Comparison of ENCODE assay signal across 11 cellular contexts in the genomic region with DNA sequence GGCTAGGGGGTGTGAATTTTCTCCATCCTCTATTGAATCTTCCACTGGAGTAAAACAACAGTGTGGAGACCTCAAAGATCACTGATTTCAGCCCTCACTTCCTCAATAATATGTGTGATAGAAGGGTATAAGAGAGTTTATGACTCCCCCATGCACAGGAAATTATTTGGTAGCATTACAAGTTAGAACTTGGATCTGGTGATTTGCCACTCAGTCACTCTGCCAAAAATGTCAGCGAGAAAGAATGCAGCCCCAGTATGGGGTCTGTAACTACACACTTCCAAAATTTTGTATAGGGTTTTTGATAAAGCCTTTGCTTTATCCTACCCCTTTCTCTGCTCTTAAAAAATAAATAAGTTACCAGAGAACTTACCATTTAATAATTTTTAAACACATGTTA.
"Had no signal": no experiment of that assay in that cellular context is flagged by ENCODE, and none has a peak within 500 bp of the region (broad histone marks: within the 10 kb centered on the region; RNA-seq: fewer than 3 reads in every experiment).

No MANE protein-coding gene starts in this region.

- H3K4me3 Mint-ChIP-seq: activated T-helper 1 cell treated with anti-CD3 and anti-CD28 coated beads, Interleukin-12 subunit alpha, Interleukin-12 subunit beta, Interleukin-2, Interleukin-4 antibody, amounts not matched to agents 30 ng/mL and 10 ng/mL and 1 ng/mL, durations not matched to agents 14 hours and 24 hours and 36 hours; dendritic cell treated with granulocyte-macrophage colony-stimulating factor and Interleukin-4, amounts not matched to agents 40 ng/mL and 50 ng/mL, for 4 days; mesothelial cell of epicardium; stimulated activated memory B cell treated with anti-CD40 and anti-IgM and Interleukin-4, amounts not matched to agents 10 μg/mL and 1 μg/mL and 100 μg/mL, for 72 hours had no signal

- H3K27ac ChIP-seq: parathyroid adenoma, tibial nerve, vagina had no signal

- H3K9me3 Mint-ChIP-seq: activated T-helper 1 cell treated with anti-CD3 and anti-CD28 coated beads, Interleukin-12 subunit alpha, Interleukin-12 subunit beta, Interleukin-2, Interleukin-4 antibody, amounts not matched to agents 30 ng/mL and 10 ng/mL and 1 ng/mL, durations not matched to agents 14 hours and 24 hours and 36 hours; dendritic cell treated with granulocyte-macrophage colony-stimulating factor and Interleukin-4, amounts not matched to agents 40 ng/mL and 50 ng/mL, for 4 days; stimulated activated memory B cell treated with anti-CD40 and anti-IgM and Interleukin-4, amounts not matched to agents 10 μg/mL and 1 μg/mL and 100 μg/mL, for 72 hours had no signal

- H3K36me3 ChIP-seq: tibial nerve, vagina had no signal

- H3K9ac ChIP-seq: parathyroid adenoma had no signal

- H3K27ac Mint-ChIP-seq: activated T-helper 1 cell treated with anti-CD3 and anti-CD28 coated beads, Interleukin-12 subunit alpha, Interleukin-12 subunit beta, Interleukin-2, Interleukin-4 antibody, amounts not matched to agents 30 ng/mL and 10 ng/mL and 1 ng/mL, durations not matched to agents 14 hours and 24 hours and 36 hours; dendritic cell treated with granulocyte-macrophage colony-stimulating factor and Interleukin-4, amounts not matched to agents 40 ng/mL and 50 ng/mL, for 4 days; mesothelial cell of epicardium; stimulated activated memory B cell treated with anti-CD40 and anti-IgM and Interleukin-4, amounts not matched to agents 10 μg/mL and 1 μg/mL and 100 μg/mL, for 72 hours had no signal

- H3K9me3 ChIP-seq: tibial nerve, vagina had no signal

- H3K4me1 Mint-ChIP-seq: stimulated activated memory B cell treated with anti-CD40 and anti-IgM and Interleukin-4, amounts not matched to agents 10 μg/mL and 1 μg/mL and 100 μg/mL, for 72 hours had no signal

- DNase-seq: activated CD4-positive, alpha-beta T cell treated with anti-CD3 and anti-CD28 coated beads for 4 hours; activated naive CD4-positive, alpha-beta T cell; islet precursor cell; retina had no signal

- H3K4me3 ChIP-seq: tibial nerve, vagina had no signal

- H3K27me3 ChIP-seq: tibial nerve, vagina had no signal

- H3K36me3 Mint-ChIP-seq: mesothelial cell of epicardium; stimulated activated memory B cell treated with anti-CD40 and anti-IgM and Interleukin-4, amounts not matched to agents 10 μg/mL and 1 μg/mL and 100 μg/mL, for 72 hours had no signal

- H2AFZ ChIP-seq: parathyroid adenoma had no signal

- H3K27me3 Mint-ChIP-seq: dendritic cell treated with granulocyte-macrophage colony-stimulating factor and Interleukin-4, amounts not matched to agents 40 ng/mL and 50 ng/mL, for 4 days had no signal

- ATAC-seq: stimulated activated memory B cell treated with anti-CD40 and anti-IgM and Interleukin-4, amounts not matched to agents 10 μg/mL and 1 μg/mL and 100 μg/mL, for 72 hours had no signal

- H3K4me1 ChIP-seq: parathyroid adenoma had no signal
